In the genomic region with DNA sequence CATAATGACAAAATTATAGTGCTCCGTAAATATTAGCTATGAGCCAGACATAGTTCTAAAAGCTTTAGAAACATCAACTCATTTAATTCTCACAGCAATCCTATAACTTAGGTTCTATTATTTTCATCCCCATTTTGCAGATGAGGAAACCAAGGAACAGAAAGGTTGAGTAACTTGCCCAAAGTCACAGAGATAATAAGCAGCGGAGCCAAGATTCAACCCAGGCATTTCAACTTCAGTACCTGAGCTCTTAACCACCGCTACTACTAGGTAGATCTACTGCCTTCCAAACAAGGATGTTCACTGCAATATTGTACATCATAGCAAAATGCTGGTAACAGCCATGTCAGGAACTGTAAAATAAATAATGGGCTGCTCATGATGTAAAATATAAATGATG, we compare ENCODE assay signal across 13 cellular contexts. TPM values are rescaled to one million over a fixed set of nuclear protein-coding genes. Genes with fewer than 3 reads are reported as not detected.
DNase-seq lines count a peak whose midpoint lies in the region; ATAC-seq and TF ChIP-seq lines count a peak whose summit lies in the region.
"Had no signal": no experiment of that assay in that cellular context is flagged by ENCODE, and none has a peak within 500 bp of the region (broad histone marks: within the 10 kb centered on the region; RNA-seq: fewer than 3 reads in every experiment).

No MANE protein-coding gene starts in this region.

- H3K4me3 ChIP-seq in SK-N-MC (peak overlapping the region; percentile 89), esophagus squamous epithelium (peak overlapping the region in 3 of 4 donors; percentile 27 to 56 (median 36)), thyroid gland (replicated peaks in 1 of 3) (no peak overlapping the region), aorta (ENCODE audit: low read length in 2 of 2) (no peak overlapping the region)
- H3K4me3 ChIP-seq: MG63, uterus had no signal

- TF ChIP-seq CTCF in esophagus squamous epithelium (IDR thresholded peaks at IDR 0.05) (no peak), thyroid gland (IDR thresholded peaks at IDR 0.05) (no peak)

- WGBS in esophagus squamous epithelium, 2 donors, result 71 to 77% methylated on average over 3 of the region's 3 CpGs
- WGBS in thyroid gland, 2 donors, result 74 to 85% methylated on average over 3 of the region's 3 CpGs
- 94 to 97% methylated on average over 3 of the region's 3 CpGs for WGBS in aorta, 2 donors

- intact Hi-C loops in esophagus squamous epithelium (cut with DNase I) (no loop called here), thyroid gland (cut with DNase I) (no loop called here), aorta (cut with DNase I) (no loop called here)

- peak overlapping the region; percentile 91 for H3K9ac ChIP-seq in SK-N-MC (ENCODE audit: insufficient read length)

- H3K36me3 Mint-ChIP-seq in activated naive CD4-positive, alpha-beta T cell treated with anti-CD3 and anti-CD28 coated beads, Interleukin-2, amount 50 U/mL, for 24 hours, result peaks cover 20% of the 10 kb centered on the region

- H3K27me3 Mint-ChIP-seq in activated naive CD4-positive, alpha-beta T cell treated with anti-CD3 and anti-CD28 coated beads, Interleukin-2, amount 50 U/mL, for 24 hours, result no peaks in the 10 kb centered on the region

- peaks cover 5% of the 10 kb centered on the region; the same call in 1 of the 2 replicates for H3K36me3 ChIP-seq in SK-N-MC (ENCODE audit: insufficient read depth, low read length)
- H3K36me3 ChIP-seq in esophagus squamous epithelium, result peaks cover 0 to 26% (median 0%) of the 10 kb centered on the region in 3 donors
- H3K36me3 ChIP-seq in thyroid gland, result no peaks in the 10 kb centered on the region
- H3K36me3 ChIP-seq in aorta (ENCODE audit: control insufficient read depth in 1 of 2, insufficient read depth in 2 of 2, low read length in 1 of 2), result no peaks in the 10 kb centered on the region
- H3K36me3 ChIP-seq: MG63, uterus had no signal

- peaks cover 68% of the 10 kb centered on the region for H3K4me1 Mint-ChIP-seq in activated naive CD4-positive, alpha-beta T cell treated with anti-CD3 and anti-CD28 coated beads, Interleukin-2, amount 50 U/mL, for 24 hours

- peak overlapping the region; percentile 94 for H3K27ac Mint-ChIP-seq in activated naive CD4-positive, alpha-beta T cell treated with anti-CD3 and anti-CD28 coated beads, Interleukin-2, amount 50 U/mL, for 24 hours

- no peak for TF ChIP-seq POLR2A in esophagus squamous epithelium (IDR thresholded peaks at IDR 0.05)
- no peak for TF ChIP-seq POLR2A in thyroid gland (IDR thresholded peaks at IDR 0.05)

- H3K27ac ChIP-seq in SK-N-MC, result peak overlapping the region; percentile 28; the same call in 1 of the 2 replicates
- H3K27ac ChIP-seq in esophagus squamous epithelium, result peak overlapping the region in 1 of 4 donors; percentile 87
- H3K27ac ChIP-seq in thyroid gland, result peak overlapping the region in 2 of 3 donors; percentile 86 to 87
- H3K27ac ChIP-seq in aorta (ENCODE audit: low read depth in 1 of 2, low read length in 2 of 2), result no peak overlapping the region

- H3K4me1 ChIP-seq in esophagus squamous epithelium (peaks cover 12 to 91% (median 40%) of the 10 kb centered on the region in 3 donors), thyroid gland (peaks cover 57 to 83% of the 10 kb centered on the region in 2 donors), aorta (ENCODE audit: control insufficient read depth in 1 of 2, insufficient read depth in 2 of 2, low read length in 2 of 2) (peaks cover 2 to 10% of the 10 kb centered on the region in 2 donors)

- H3K9me3 Mint-ChIP-seq in activated naive CD4-positive, alpha-beta T cell treated with anti-CD3 and anti-CD28 coated beads, Interleukin-2, amount 50 U/mL, for 24 hours, result no peaks in the 10 kb centered on the region

- no peaks in the 10 kb centered on the region for H3K9me3 ChIP-seq in SK-N-MC (ENCODE audit: low read depth, low read length)
- H3K9me3 ChIP-seq in esophagus squamous epithelium, result no peaks in the 10 kb centered on the region
- H3K9me3 ChIP-seq in thyroid gland, result no peaks in the 10 kb centered on the region
- no peaks in the 10 kb centered on the region for H3K9me3 ChIP-seq in aorta (ENCODE audit: control insufficient read depth, low read length)
- H3K9me3 ChIP-seq: MG63, uterus had no signal

- DNase-seq in activated naive CD4-positive, alpha-beta T cell treated with anti-CD3 and anti-CD28 coated beads, Interleukin-2, amount 50 U/mL, for 16 hours, result no peak
- DNase-seq in SK-N-MC (ENCODE audit: low read depth, low spot score) (no peak), esophagus squamous epithelium (lab: John Stamatoyannopoulos, UW) (no peak), thyroid gland (no peak), aorta (no peak), SHP77 (lab: John Stamatoyannopoulos, UW) (no peak)
- DNase-seq: activated CD8-positive, alpha-beta memory T cell treated with anti-CD3 and anti-CD28 coated beads, Interleukin-2, amount 50 U/mL, for 4 hours; GF-D8; MG63; NCI-H2171 treated with DMSO at 0.1 percent for 48 hours; uterus had no signal

- no peaks in the 10 kb centered on the region for H3K27me3 ChIP-seq in esophagus squamous epithelium
- no peaks in the 10 kb centered on the region for H3K27me3 ChIP-seq in thyroid gland
- H3K27me3 ChIP-seq in aorta (ENCODE audit: control insufficient read depth in 1 of 2, insufficient read depth in 2 of 2, low read length in 1 of 2), result no peaks in the 10 kb centered on the region
- H3K27me3 ChIP-seq: MG63, uterus had no signal

- ATAC-seq in aorta (ENCODE audit: low FRiP score) (no peak), GM19351 (IDR thresholded peaks at IDR 0.05; ENCODE audit: unreplicated experiment) (no peak)

- peak overlapping the region; percentile 95 for H3K4me3 Mint-ChIP-seq in activated naive CD4-positive, alpha-beta T cell treated with anti-CD3 and anti-CD28 coated beads, Interleukin-2, amount 50 U/mL, for 24 hours

RNA-seq across cellular contexts. Expression of gene ELF1, which starts 39.9 kb away (rescaled TPM):
- total RNA-seq in esophagus squamous epithelium (10 to 100 TPM; 61.9 to 84.5 (median 71.5) TPM), thyroid gland (100 to 1,000 TPM; 105 to 119 (median 110) TPM), aorta (10 to 100 TPM; 71.6 to 77.0 TPM)
- 10 to 100 TPM; 23.0 to 23.7 TPM for polyA plus RNA-seq in aorta

Comparison
In these comparisons a context has a peak if more than half of its experiments do, and no peak if none do; other contexts are left out.
1. H3K27ac ChIP-seq: peak in SK-N-MC (single experiment) and thyroid gland (2 of 3); none in aorta (0 of 2).
2. H3K4me3 ChIP-seq: peak in SK-N-MC (single experiment) and esophagus squamous epithelium (3 of 4); none in thyroid gland (0 of 3) and aorta (0 of 2).